2 cellular contexts compared by ENCODE assay signal in the genomic region with DNA sequence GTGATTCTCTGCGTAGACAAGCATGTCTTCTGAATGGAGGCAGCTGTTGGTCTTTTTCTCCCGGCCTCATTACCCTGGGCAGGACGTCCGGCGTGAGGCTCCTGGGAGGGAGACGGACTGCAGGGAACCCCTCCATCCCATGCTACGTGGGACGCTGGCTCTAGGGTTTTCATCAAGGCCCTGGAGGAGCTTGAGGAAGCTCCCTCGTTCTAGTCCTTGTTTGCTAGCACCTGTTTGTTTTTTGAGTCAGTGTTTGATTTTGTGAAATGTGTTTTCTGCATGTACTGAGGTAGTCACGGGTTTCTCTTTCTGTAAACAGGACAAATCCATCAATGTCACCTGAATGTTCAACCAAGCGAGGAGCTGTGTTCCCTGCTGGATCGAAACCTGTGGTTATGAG.
TF ChIP-seq lines count a peak whose summit lies in the region.

No MANE protein-coding gene starts in this region.

TF ChIP-seq in GM23338, 12 proteins besides CTCF, POLR2A, EP300 and RAD21 (continued from another document and continues in another):
- TF ChIP-seq, protein P1, sequence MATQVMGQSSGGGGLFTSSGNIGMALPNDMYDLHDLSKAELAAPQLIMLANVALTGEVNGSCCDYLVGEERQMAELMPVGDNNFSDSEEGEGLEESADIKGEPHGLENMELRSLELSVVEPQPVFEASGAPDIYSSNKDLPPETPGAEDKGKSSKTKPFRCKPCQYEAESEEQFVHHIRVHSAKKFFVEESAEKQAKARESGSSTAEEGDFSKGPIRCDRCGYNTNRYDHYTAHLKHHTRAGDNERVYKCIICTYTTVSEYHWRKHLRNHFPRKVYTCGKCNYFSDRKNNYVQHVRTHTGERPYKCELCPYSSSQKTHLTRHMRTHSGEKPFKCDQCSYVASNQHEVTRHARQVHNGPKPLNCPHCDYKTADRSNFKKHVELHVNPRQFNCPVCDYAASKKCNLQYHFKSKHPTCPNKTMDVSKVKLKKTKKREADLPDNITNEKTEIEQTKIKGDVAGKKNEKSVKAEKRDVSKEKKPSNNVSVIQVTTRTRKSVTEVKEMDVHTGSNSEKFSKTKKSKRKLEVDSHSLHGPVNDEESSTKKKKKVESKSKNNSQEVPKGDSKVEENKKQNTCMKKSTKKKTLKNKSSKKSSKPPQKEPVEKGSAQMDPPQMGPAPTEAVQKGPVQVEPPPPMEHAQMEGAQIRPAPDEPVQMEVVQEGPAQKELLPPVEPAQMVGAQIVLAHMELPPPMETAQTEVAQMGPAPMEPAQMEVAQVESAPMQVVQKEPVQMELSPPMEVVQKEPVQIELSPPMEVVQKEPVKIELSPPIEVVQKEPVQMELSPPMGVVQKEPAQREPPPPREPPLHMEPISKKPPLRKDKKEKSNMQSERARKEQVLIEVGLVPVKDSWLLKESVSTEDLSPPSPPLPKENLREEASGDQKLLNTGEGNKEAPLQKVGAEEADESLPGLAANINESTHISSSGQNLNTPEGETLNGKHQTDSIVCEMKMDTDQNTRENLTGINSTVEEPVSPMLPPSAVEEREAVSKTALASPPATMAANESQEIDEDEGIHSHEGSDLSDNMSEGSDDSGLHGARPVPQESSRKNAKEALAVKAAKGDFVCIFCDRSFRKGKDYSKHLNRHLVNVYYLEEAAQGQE (IDR thresholded peaks at IDR 0.05; ENCODE audit: unreplicated experiment), result no peak
- TF ChIP-seq EZH2phosphoT487 (IDR thresholded peaks at IDR 0.05; ENCODE audit: unreplicated experiment), result no peak
- no peak for TF ChIP-seq ZNF114 (CRISPR knock-in tag; IDR thresholded peaks at IDR 0.05)
- no peak for TF ChIP-seq POLR2AphosphoS5 (IDR thresholded peaks at IDR 0.05; ENCODE audit: low read depth)
- TF ChIP-seq EZH2 (IDR thresholded peaks at IDR 0.05; ENCODE audit: low read depth, unreplicated experiment), result no peak
- no peak for TF ChIP-seq STAT1 (IDR thresholded peaks at IDR 0.05; ENCODE audit: unreplicated experiment)
- TF ChIP-seq JUNB (IDR thresholded peaks at IDR 0.05; ENCODE audit: unreplicated experiment), result no peak
- no peak for TF ChIP-seq ZNF331 (CRISPR knock-in tag; IDR thresholded peaks at IDR 0.05; ENCODE audit: low read depth)
- TF ChIP-seq, protein P2, sequence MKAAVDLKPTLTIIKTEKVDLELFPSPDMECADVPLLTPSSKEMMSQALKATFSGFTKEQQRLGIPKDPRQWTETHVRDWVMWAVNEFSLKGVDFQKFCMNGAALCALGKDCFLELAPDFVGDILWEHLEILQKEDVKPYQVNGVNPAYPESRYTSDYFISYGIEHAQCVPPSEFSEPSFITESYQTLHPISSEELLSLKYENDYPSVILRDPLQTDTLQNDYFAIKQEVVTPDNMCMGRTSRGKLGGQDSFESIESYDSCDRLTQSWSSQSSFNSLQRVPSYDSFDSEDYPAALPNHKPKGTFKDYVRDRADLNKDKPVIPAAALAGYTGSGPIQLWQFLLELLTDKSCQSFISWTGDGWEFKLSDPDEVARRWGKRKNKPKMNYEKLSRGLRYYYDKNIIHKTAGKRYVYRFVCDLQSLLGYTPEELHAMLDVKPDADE (IDR thresholded peaks at IDR 0.05), result no peak
- TF ChIP-seq, protein P3, sequence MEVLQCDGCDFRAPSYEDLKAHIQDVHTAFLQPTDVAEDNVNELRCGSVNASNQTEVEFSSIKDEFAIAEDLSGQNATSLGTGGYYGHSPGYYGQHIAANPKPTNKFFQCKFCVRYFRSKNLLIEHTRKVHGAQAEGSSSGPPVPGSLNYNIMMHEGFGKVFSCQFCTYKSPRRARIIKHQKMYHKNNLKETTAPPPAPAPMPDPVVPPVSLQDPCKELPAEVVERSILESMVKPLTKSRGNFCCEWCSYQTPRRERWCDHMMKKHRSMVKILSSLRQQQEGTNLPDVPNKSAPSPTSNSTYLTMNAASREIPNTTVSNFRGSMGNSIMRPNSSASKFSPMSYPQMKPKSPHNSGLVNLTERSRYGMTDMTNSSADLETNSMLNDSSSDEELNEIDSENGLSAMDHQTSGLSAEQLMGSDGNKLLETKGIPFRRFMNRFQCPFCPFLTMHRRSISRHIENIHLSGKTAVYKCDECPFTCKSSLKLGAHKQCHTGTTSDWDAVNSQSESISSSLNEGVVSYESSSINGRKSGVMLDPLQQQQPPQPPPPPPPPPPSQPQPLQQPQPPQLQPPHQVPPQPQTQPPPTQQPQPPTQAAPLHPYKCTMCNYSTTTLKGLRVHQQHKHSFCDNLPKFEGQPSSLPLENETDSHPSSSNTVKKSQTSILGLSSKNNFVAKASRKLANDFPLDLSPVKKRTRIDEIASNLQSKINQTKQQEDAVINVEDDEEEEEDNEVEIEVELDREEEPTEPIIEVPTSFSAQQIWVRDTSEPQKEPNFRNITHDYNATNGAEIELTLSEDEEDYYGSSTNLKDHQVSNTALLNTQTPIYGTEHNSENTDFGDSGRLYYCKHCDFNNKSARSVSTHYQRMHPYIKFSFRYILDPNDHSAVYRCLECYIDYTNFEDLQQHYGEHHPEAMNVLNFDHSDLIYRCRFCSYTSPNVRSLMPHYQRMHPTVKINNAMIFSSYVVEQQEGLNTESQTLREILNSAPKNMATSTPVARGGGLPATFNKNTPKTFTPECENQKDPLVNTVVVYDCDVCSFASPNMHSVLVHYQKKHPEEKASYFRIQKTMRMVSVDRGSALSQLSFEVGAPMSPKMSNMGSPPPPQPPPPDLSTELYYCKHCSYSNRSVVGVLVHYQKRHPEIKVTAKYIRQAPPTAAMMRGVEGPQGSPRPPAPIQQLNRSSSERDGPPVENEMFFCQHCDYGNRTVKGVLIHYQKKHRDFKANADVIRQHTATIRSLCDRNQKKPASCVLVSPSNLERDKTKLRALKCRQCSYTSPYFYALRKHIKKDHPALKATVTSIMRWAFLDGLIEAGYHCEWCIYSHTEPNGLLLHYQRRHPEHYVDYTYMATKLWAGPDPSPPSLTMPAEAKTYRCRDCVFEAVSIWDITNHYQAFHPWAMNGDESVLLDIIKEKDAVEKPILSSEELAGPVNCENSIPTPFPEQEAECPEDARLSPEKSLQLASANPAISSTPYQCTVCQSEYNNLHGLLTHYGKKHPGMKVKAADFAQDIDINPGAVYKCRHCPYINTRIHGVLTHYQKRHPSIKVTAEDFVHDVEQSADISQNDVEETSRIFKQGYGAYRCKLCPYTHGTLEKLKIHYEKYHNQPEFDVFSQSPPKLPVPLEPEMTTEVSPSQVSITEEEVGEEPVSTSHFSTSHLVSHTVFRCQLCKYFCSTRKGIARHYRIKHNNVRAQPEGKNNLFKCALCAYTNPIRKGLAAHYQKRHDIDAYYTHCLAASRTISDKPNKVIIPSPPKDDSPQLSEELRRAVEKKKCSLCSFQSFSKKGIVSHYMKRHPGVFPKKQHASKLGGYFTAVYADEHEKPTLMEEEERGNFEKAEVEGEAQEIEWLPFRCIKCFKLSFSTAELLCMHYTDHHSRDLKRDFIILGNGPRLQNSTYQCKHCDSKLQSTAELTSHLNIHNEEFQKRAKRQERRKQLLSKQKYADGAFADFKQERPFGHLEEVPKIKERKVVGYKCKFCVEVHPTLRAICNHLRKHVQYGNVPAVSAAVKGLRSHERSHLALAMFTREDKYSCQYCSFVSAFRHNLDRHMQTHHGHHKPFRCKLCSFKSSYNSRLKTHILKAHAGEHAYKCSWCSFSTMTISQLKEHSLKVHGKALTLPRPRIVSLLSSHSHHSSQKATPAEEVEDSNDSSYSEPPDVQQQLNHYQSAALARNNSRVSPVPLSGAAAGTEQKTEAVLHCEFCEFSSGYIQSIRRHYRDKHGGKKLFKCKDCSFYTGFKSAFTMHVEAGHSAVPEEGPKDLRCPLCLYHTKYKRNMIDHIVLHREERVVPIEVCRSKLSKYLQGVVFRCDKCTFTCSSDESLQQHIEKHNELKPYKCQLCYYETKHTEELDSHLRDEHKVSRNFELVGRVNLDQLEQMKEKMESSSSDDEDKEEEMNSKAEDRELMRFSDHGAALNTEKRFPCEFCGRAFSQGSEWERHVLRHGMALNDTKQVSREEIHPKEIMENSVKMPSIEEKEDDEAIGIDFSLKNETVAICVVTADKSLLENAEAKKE (CRISPR knock-in tag; IDR thresholded peaks at IDR 0.05), result no peak

TF ChIP-seq in HepG2, 621 proteins besides CTCF, POLR2A, EP300 and RAD21 (continued from another document and continues in another):
- TF ChIP-seq ZBTB20 (CRISPR knock-in tag; IDR thresholded peaks at IDR 0.05; ENCODE audit: borderline replicate concordance, low read depth) (no peak), ZNF773 (CRISPR knock-in tag; IDR thresholded peaks at IDR 0.05; ENCODE audit: borderline replicate concordance) (no peak), MIER2 (CRISPR knock-in tag; IDR thresholded peaks at IDR 0.05) (no peak), ZNF530 (CRISPR knock-in tag; IDR thresholded peaks at IDR 0.05; ENCODE audit: low read depth) (no peak), SAP130 (CRISPR knock-in tag; IDR thresholded peaks at IDR 0.05; ENCODE audit: low read depth) (no peak), ZFP1 (CRISPR knock-in tag; IDR thresholded peaks at IDR 0.05) (no peak), FOSL2 (CRISPR knock-in tag; IDR thresholded peaks at IDR 0.05) (peak; percentile 79), GTF3A (CRISPR knock-in tag; conservative IDR thresholded peaks at IDR 0.05) (no peak), SMYD3 (CRISPR knock-in tag; IDR thresholded peaks at IDR 0.05) (no peak), SCMH1 (CRISPR knock-in tag; IDR thresholded peaks at IDR 0.05; ENCODE audit: borderline replicate concordance) (no peak), MTF2 (CRISPR knock-in tag; IDR thresholded peaks at IDR 0.05; ENCODE audit: borderline replicate concordance) (no peak), TOE1 (CRISPR knock-in tag; IDR thresholded peaks at IDR 0.05) (no peak), ZNF629 (CRISPR knock-in tag; conservative IDR thresholded peaks at IDR 0.05) (no peak), NR2C2 (CRISPR knock-in tag; IDR thresholded peaks at IDR 0.05; ENCODE audit: borderline replicate concordance) (no peak), KAT8 (CRISPR knock-in tag; IDR thresholded peaks at IDR 0.05) (no peak), CHCHD3 (CRISPR knock-in tag; IDR thresholded peaks at IDR 0.05) (no peak), ZNF782 (CRISPR knock-in tag; IDR thresholded peaks at IDR 0.05; ENCODE audit: borderline replicate concordance) (no peak), NCOA1 (CRISPR knock-in tag; IDR thresholded peaks at IDR 0.05) (no peak), ZNF232 (CRISPR knock-in tag; IDR thresholded peaks at IDR 0.05; ENCODE audit: borderline replicate concordance) (no peak), TAF15 (IDR thresholded peaks at IDR 0.05; ENCODE audit: low read depth, low read length, poor library complexity, severe bottlenecking) (no peak), CENPX (CRISPR knock-in tag; IDR thresholded peaks at IDR 0.05) (no peak)
- TF ChIP-seq, protein P4, sequence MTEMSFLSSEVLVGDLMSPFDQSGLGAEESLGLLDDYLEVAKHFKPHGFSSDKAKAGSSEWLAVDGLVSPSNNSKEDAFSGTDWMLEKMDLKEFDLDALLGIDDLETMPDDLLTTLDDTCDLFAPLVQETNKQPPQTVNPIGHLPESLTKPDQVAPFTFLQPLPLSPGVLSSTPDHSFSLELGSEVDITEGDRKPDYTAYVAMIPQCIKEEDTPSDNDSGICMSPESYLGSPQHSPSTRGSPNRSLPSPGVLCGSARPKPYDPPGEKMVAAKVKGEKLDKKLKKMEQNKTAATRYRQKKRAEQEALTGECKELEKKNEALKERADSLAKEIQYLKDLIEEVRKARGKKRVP (CRISPR knock-in tag; IDR thresholded peaks at IDR 0.05), result 0 out of 4 replicates have a peak, but pooled peaks of 1 of the 2 experiments have one; percentile 14
- TF ChIP-seq, protein P5, sequence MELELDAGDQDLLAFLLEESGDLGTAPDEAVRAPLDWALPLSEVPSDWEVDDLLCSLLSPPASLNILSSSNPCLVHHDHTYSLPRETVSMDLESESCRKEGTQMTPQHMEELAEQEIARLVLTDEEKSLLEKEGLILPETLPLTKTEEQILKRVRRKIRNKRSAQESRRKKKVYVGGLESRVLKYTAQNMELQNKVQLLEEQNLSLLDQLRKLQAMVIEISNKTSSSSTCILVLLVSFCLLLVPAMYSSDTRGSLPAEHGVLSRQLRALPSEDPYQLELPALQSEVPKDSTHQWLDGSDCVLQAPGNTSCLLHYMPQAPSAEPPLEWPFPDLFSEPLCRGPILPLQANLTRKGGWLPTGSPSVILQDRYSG (CRISPR knock-in tag; IDR thresholded peaks at IDR 0.05), result no peak
- TF ChIP-seq, protein P6, sequence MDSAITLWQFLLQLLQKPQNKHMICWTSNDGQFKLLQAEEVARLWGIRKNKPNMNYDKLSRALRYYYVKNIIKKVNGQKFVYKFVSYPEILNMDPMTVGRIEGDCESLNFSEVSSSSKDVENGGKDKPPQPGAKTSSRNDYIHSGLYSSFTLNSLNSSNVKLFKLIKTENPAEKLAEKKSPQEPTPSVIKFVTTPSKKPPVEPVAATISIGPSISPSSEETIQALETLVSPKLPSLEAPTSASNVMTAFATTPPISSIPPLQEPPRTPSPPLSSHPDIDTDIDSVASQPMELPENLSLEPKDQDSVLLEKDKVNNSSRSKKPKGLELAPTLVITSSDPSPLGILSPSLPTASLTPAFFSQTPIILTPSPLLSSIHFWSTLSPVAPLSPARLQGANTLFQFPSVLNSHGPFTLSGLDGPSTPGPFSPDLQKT (CRISPR knock-in tag; IDR thresholded peaks at IDR 0.05; ENCODE audit: borderline replicate concordance), result no peak
- TF ChIP-seq, protein P7, sequence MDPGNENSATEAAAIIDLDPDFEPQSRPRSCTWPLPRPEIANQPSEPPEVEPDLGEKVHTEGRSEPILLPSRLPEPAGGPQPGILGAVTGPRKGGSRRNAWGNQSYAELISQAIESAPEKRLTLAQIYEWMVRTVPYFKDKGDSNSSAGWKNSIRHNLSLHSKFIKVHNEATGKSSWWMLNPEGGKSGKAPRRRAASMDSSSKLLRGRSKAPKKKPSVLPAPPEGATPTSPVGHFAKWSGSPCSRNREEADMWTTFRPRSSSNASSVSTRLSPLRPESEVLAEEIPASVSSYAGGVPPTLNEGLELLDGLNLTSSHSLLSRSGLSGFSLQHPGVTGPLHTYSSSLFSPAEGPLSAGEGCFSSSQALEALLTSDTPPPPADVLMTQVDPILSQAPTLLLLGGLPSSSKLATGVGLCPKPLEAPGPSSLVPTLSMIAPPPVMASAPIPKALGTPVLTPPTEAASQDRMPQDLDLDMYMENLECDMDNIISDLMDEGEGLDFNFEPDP (CRISPR knock-in tag; conservative IDR thresholded peaks at IDR 0.05), result no peak
